Comparison of ENCODE assay signal across 1 cellular context in genomic region chr17:81097134-81097942, GRCh38.
TF ChIP-seq lines count a peak whose summit lies in the region.

No MANE protein-coding gene starts in this region.

TF ChIP-seq in HEK293, 187 proteins besides CTCF, POLR2A, EP300 and RAD21 (continued from another document):
- TF ChIP-seq ZNF148 (tag by site-specific recombination; IDR thresholded peaks at IDR 0.05; ENCODE audit: borderline replicate concordance) (no peak), KLF8 (tag by site-specific recombination; IDR thresholded peaks at IDR 0.05) (peak; percentile 81; the same call in 1 of the 2 replicates), ZNF398 (tag by site-specific recombination; IDR thresholded peaks at IDR 0.05) (peak; percentile 91), ZFHX2 (tag by site-specific recombination; conservative IDR thresholded peaks at IDR 0.05) (peak; percentile 99), ZBTB26 (tag by site-specific recombination; optimal IDR thresholded peaks at IDR 0.05) (peak; percentile 14), TCF7L2 (IDR thresholded peaks at IDR 0.05; ENCODE audit: borderline replicate concordance, low read depth, low read length) (no peak), SP3 (tag by site-specific recombination; IDR thresholded peaks at IDR 0.05) (peak; percentile 77), ZNF335 (tag by site-specific recombination; conservative IDR thresholded peaks at IDR 0.05) (0 out of 2 replicates have a peak, but pooled peaks have one; percentile 19), ZIC2 (tag by site-specific recombination; IDR thresholded peaks at IDR 0.05) (peak; percentile 89), PATZ1 (tag by site-specific recombination; IDR thresholded peaks at IDR 0.05) (peak; percentile 85), ZNF664 (tag by site-specific recombination; IDR thresholded peaks at IDR 0.05) (no peak), GLIS2 (tag by site-specific recombination; IDR thresholded peaks at IDR 0.05) (peak; percentile 92), KLF16 (tag by site-specific recombination; IDR thresholded peaks at IDR 0.05) (peak; percentile 88; the same call in 1 of the 2 replicates), ZNF341 (tag by site-specific recombination; IDR thresholded peaks at IDR 0.05; ENCODE audit: low read depth) (peak; percentile 90), ZNF404 (tag by site-specific recombination; IDR thresholded peaks at IDR 0.05) (no peak), ZNF623 (tag by site-specific recombination; IDR thresholded peaks at IDR 0.05) (no peak), KLF17 (tag by site-specific recombination; IDR thresholded peaks at IDR 0.05) (peak; percentile 88), ZNF394 (tag by site-specific recombination; IDR thresholded peaks at IDR 0.05; ENCODE audit: borderline replicate concordance) (peak; percentile 95), KLF10 (tag by site-specific recombination; IDR thresholded peaks at IDR 0.05) (peak; percentile 39; the same call in 1 of the 2 replicates), REST (tag by site-specific recombination; IDR thresholded peaks at IDR 0.05) (no peak), BCL11A (tag by site-specific recombination; IDR thresholded peaks at IDR 0.05; ENCODE audit: low read depth) (0 out of 2 replicates have a peak, but pooled peaks have one; percentile 11), ZNF654 (tag by site-specific recombination; IDR thresholded peaks at IDR 0.05; ENCODE audit: low read depth) (0 out of 2 replicates have a peak, but pooled peaks have one; percentile 22), ZNF600 (tag by site-specific recombination; IDR thresholded peaks at IDR 0.05) (peak; percentile 44), KLF7 (tag by site-specific recombination; IDR thresholded peaks at IDR 0.05; ENCODE audit: borderline replicate concordance) (0 out of 2 replicates have a peak, but pooled peaks have one; percentile 45), SP2 (tag by site-specific recombination; IDR thresholded peaks at IDR 0.05) (peak; percentile 53), KLF1 (tag by site-specific recombination; IDR thresholded peaks at IDR 0.05) (peak; percentile 83), EGR2 (tag by site-specific recombination; IDR thresholded peaks at IDR 0.05; ENCODE audit: low read depth) (peak; percentile 97), SP7 (tag by site-specific recombination; IDR thresholded peaks at IDR 0.05) (peak; percentile 52)
